Comparison of ENCODE assay signal across 24 cellular contexts in the genomic region with DNA sequence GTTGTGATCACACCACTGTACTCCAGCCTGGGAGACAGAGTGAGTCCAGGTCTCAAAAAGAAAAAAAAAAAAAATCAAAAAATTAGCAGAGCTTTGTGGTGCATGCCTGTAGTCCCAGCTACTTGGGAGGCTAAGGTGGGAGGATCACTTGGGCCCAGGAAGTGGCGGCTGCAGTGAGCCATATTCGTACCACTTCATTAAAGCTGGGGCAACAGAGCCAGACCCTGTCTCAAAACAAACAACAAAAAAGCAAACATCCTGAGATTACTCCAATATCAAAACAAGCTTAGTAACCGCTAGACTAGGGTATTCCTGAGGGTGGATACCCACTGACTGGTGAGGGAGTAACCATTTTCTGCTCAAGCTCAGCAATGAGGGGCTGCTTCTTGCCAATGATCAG.
"Had no signal": no experiment of that assay in that cellular context is flagged by ENCODE, and none has a peak within 500 bp of the region (broad histone marks: within the 10 kb centered on the region; RNA-seq: fewer than 3 reads in every experiment).

No MANE protein-coding gene starts in this region.

- H3K27me3 ChIP-seq: neural progenitor cell, ovary, stomach, thyroid gland, tibial nerve, upper lobe of left lung, vagina had no signal

- H3K4me3 ChIP-seq: neural progenitor cell, ovary, psoas muscle, stomach, thoracic aorta, thyroid gland, tibial nerve, upper lobe of left lung, vagina had no signal

- H3K9me3 ChIP-seq: ovary, psoas muscle, stomach, thoracic aorta, thyroid gland, tibial nerve, upper lobe of left lung, vagina had no signal

- H2AFZ ChIP-seq: neural progenitor cell, parathyroid adenoma had no signal

- H3K27ac ChIP-seq: neural progenitor cell, ovary, parathyroid adenoma, psoas muscle, stomach, thoracic aorta, thyroid gland, tibial nerve, upper lobe of left lung, vagina had no signal

- FAIRE-seq: small intestine, urothelium cell line had no signal

- H3K9ac ChIP-seq: neural progenitor cell, parathyroid adenoma had no signal

- H3K4me2 ChIP-seq: neural progenitor cell had no signal

- H3K79me2 ChIP-seq: parathyroid adenoma had no signal

- DNase-seq: natural killer cell; occipital lobe; ovary; psoas muscle; right cardiac atrium; stimulated activated CD4-positive, alpha-beta T cell treated with anti-CD3 and anti-CD28 coated beads, Interleukin-15, amount 100 ng/mL, for 24 hours; stimulated activated CD4-positive, alpha-beta T cell treated with anti-CD3 and anti-CD28 coated beads, Interleukin-2, amount 100 ng/mL, for 24 hours; stimulated activated CD4-positive, alpha-beta T cell treated with anti-CD3 and anti-CD28 coated beads, Interleukin-2, amount 100 ng/mL, for 48 hours; stimulated activated CD4-positive, alpha-beta T cell treated with anti-CD3 and anti-CD28 coated beads, Interleukin-4, amount 100 ng/mL, for 24 hours; stimulated activated naive B cell treated with anti-CD40 and anti-IgM and Interleukin-4, amounts not matched to agents 10 μg/mL and 1 μg/mL and 100 μg/mL, for 72 hours; stimulated activated naive CD4-positive, alpha-beta T cell treated with Interleukin-2 at 50 U/mL for 16 hours; stomach; thyroid gland; trophoblast cell; upper lobe of left lung had no signal

- H3K4me1 ChIP-seq: parathyroid adenoma had no signal

- ATAC-seq: natural killer cell; psoas muscle; right cardiac atrium; sciatic nerve; stimulated activated effector memory CD8-positive, alpha-beta T cell treated with anti-CD3 and anti-CD28 coated beads, Interleukin-12 subunit alpha, Interleukin-12 subunit beta, amount 100 ng/mL, for 72 hours; stimulated activated naive B cell treated with anti-CD40 and anti-IgM and Interleukin-4, amounts not matched to agents 10 μg/mL and 1 μg/mL and 100 μg/mL, for 72 hours had no signal

- H3K36me3 ChIP-seq: neural progenitor cell, ovary, stomach, thoracic aorta, thyroid gland, tibial nerve, upper lobe of left lung, vagina had no signal
